In genomic region chr11:44133335-44133946, GRCh38 we compare ENCODE assay signal across 1 cellular context.
TF ChIP-seq lines count a peak whose summit lies in the region.

No MANE protein-coding gene starts in this region.

TF ChIP-seq in WTC11, 78 proteins besides CTCF, POLR2A, EP300 and RAD21 (continued from another document):
- TF ChIP-seq, protein P1, sequence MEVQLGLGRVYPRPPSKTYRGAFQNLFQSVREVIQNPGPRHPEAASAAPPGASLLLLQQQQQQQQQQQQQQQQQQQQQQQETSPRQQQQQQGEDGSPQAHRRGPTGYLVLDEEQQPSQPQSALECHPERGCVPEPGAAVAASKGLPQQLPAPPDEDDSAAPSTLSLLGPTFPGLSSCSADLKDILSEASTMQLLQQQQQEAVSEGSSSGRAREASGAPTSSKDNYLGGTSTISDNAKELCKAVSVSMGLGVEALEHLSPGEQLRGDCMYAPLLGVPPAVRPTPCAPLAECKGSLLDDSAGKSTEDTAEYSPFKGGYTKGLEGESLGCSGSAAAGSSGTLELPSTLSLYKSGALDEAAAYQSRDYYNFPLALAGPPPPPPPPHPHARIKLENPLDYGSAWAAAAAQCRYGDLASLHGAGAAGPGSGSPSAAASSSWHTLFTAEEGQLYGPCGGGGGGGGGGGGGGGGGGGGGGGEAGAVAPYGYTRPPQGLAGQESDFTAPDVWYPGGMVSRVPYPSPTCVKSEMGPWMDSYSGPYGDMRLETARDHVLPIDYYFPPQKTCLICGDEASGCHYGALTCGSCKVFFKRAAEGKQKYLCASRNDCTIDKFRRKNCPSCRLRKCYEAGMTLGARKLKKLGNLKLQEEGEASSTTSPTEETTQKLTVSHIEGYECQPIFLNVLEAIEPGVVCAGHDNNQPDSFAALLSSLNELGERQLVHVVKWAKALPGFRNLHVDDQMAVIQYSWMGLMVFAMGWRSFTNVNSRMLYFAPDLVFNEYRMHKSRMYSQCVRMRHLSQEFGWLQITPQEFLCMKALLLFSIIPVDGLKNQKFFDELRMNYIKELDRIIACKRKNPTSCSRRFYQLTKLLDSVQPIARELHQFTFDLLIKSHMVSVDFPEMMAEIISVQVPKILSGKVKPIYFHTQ (CRISPR knock-in tag; IDR thresholded peaks at IDR 0.05), result no peak
- TF ChIP-seq, protein P2, sequence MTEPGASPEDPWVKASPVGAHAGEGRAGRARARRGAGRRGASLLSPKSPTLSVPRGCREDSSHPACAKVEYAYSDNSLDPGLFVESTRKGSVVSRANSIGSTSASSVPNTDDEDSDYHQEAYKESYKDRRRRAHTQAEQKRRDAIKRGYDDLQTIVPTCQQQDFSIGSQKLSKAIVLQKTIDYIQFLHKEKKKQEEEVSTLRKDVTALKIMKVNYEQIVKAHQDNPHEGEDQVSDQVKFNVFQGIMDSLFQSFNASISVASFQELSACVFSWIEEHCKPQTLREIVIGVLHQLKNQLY (CRISPR knock-in tag; IDR thresholded peaks at IDR 0.05), result no peak
- TF ChIP-seq ZNF425 (CRISPR knock-in tag; conservative IDR thresholded peaks at IDR 0.05) (no peak), ATF3 (CRISPR knock-in tag; conservative IDR thresholded peaks at IDR 0.05) (no peak), SP1 (CRISPR knock-in tag; conservative IDR thresholded peaks at IDR 0.05) (no peak)
